ENCODE assay signal across 9 cellular contexts in genomic region chr20:53736122-53736756, GRCh38.
DNase-seq lines count a peak whose midpoint lies in the region; ATAC-seq, FAIRE-seq and TF ChIP-seq lines count a peak whose summit lies in the region.
"Had no signal": no experiment of that assay in that cellular context is flagged by ENCODE, and none has a peak within 500 bp of the region (broad histone marks: within the 10 kb centered on the region; RNA-seq: fewer than 3 reads in every experiment).

No MANE protein-coding gene starts in this region.

- H3K27me3 ChIP-seq in HUES6 (ENCODE audit: control insufficient read depth, insufficient read depth, low read length) (no peaks in the 10 kb centered on the region), HepG2 (ENCODE audit: control insufficient read depth in 1 of 2, insufficient read depth in 2 of 2, low read length in 2 of 2) (no peaks in the 10 kb centered on the region; a peak in 1 of 5 replicates)

- no peak for TF ChIP-seq POLR2A in HepG2 (IDR thresholded peaks at IDR 0.05; ENCODE audit: insufficient read depth in 1 of 2, low read depth in 2 of 2, low read length in 2 of 2)

- intact Hi-C loops in HepG2 (cut with micrococcal nuclease; ENCODE audit: unreplicated experiment), result loop anchor here (5.0 kb wide), 3 partner anchors 51 to 181 kb away; no protein-coding TSS in a partner anchor

- H3K36me3 ChIP-seq in HUES6 (ENCODE audit: control insufficient read depth, insufficient read depth, low read length), result no peaks in the 10 kb centered on the region
- no peaks in the 10 kb centered on the region for H3K36me3 ChIP-seq in HepG2 (replicated peaks in 1 of 2; ENCODE audit: control insufficient read depth in 1 of 2, insufficient read depth in 2 of 2, low read length in 2 of 2)

- H3K4me1 ChIP-seq in HUES6 (ENCODE audit: control insufficient read depth, insufficient read depth, low read length) (peaks cover 61% of the 10 kb centered on the region), HepG2 (ENCODE audit: insufficient read depth, low read length) (peaks cover 76% of the 10 kb centered on the region)

- H3K36me3 Mint-ChIP-seq in activated T-helper 17 cell treated with anti-CD3 and anti-CD28 coated beads, Interleukin-2, amount 50 U/mL, for 72 hours (ENCODE audit: low read depth), result no peaks in the 10 kb centered on the region

- peak overlapping the region; percentile 56 for H3K4me3 Mint-ChIP-seq in activated T-helper 17 cell treated with anti-CD3 and anti-CD28 coated beads, Interleukin-2, amount 50 U/mL, for 72 hours

- TF ChIP-seq RAD21 in HepG2 (CRISPR knock-in tag; IDR thresholded peaks at IDR 0.05), result no peak

- H3K4me3 ChIP-seq in HUES6 (ENCODE audit: low read depth, low read length) (no peak overlapping the region), HepG2 (replicated peaks in 1 of 3; ENCODE audit: insufficient read depth in 1 of 3, low read depth in 2 of 3, low read length in 3 of 3) (no peak overlapping the region; a peak in 1 of 6 replicates)

- CTCF ChIA-PET in HepG2 (lab: Yijun Ruan, JAX; ENCODE audit: low intra/inter-chr PET ratio, low total read pairs), result no interaction called here

- H3K79me2 ChIP-seq in HepG2 (ENCODE audit: insufficient read depth, low read length), result no peaks in the 10 kb centered on the region

- TF ChIP-seq CTCF in 22Rv1 (IDR thresholded peaks at IDR 0.05) (no peak), HepG2 (CRISPR knock-in tag; IDR thresholded peaks at IDR 0.05) (no peak)

- POLR2A ChIA-PET in HepG2 (lab: Yijun Ruan, JAX), result interaction anchor here (0.9 to 6.4 kb wide), 13 partner anchors 24 to 180 kb away, joined by 3 to 51 read pairs (median 7); partner anchors contain the start of gene ZNF217

- H3K27ac Mint-ChIP-seq in activated T-helper 17 cell treated with anti-CD3 and anti-CD28 coated beads, Interleukin-2, amount 50 U/mL, for 72 hours, result peak overlapping the region; percentile 69

- ATAC-seq in activated T-helper 17 cell treated with anti-CD3 and anti-CD28 coated beads, Interleukin-2, amount 50 U/mL, for 72 hours (replicated peaks), result no peak
- ATAC-seq in HepG2, result no peak

- DNase-seq in HepG2 (ENCODE audit: low spot score), result peak; percentile 55
- DNase-seq in NK-92 (lab: John Stamatoyannopoulos, UW; ENCODE audit: unreplicated experiment), result no peak
- no peak for DNase-seq in NCI-H69 (lab: John Stamatoyannopoulos, UW)
- DNase-seq in COR-L47 (lab: John Stamatoyannopoulos, UW), result no peak
- DNase-seq in NCI-H345 (lab: John Stamatoyannopoulos, UW), result no peak

- H3K9ac ChIP-seq in HUES6 (ENCODE audit: low read length) (peak overlapping the region; percentile 47), HepG2 (ENCODE audit: insufficient read depth, low read depth, low read length) (peak overlapping the region; percentile 70)

- H3K4me2 ChIP-seq in HepG2 (ENCODE audit: low read depth, low read length), result peak overlapping the region; percentile 92

- no TSS peak for BruUV-seq in HepG2 (replicated peaks; lab: Mats Ljungman, UMichigan)

- peaks cover 21% of the 10 kb centered on the region for H3K4me1 Mint-ChIP-seq in activated T-helper 17 cell treated with anti-CD3 and anti-CD28 coated beads, Interleukin-2, amount 50 U/mL, for 72 hours

- H3K9me3 Mint-ChIP-seq in activated T-helper 17 cell treated with anti-CD3 and anti-CD28 coated beads, Interleukin-2, amount 50 U/mL, for 72 hours, result no peaks in the 10 kb centered on the region

- H4K20me1 ChIP-seq in HepG2 (ENCODE audit: insufficient read depth, low read length), result no peaks in the 10 kb centered on the region

- WGBS in HepG2 (ENCODE audit: low lambda C conversion rate), result 36% methylated on average over 7 of the region's 7 CpGs

- H3K27ac ChIP-seq in 22Rv1 (peak overlapping the region; percentile 10; the same call in 1 of the 2 replicates), HUES6 (ENCODE audit: low read depth, low read length) (peak overlapping the region; percentile 79), HepG2 (ENCODE audit: extremely low read length, insufficient read depth, low read length) (no peak overlapping the region)

- in situ Hi-C loops in HepG2 (cut with HindIII; ENCODE audit: extremely low pct_ligation_motif_present, low pct_unique_long_range_greater_than_20kb), result no loop called here

- H2AFZ ChIP-seq in HepG2 (ENCODE audit: low read length), result peak overlapping the region; percentile 49

- no peak for FAIRE-seq in HepG2 (lab: Jason Lieb, UNC)
- FAIRE-seq: islet of Langerhans had no signal

- H3K27me3 Mint-ChIP-seq in activated T-helper 17 cell treated with anti-CD3 and anti-CD28 coated beads, Interleukin-2, amount 50 U/mL, for 72 hours, result no peaks in the 10 kb centered on the region

- H3K9me3 ChIP-seq in HUES6 (ENCODE audit: control insufficient read depth, insufficient read depth, low read depth, low read length), result no peaks in the 10 kb centered on the region
- no peaks in the 10 kb centered on the region for H3K9me3 ChIP-seq in HepG2 (ENCODE audit: low read length)

- TF ChIP-seq EP300 in HepG2 (IDR thresholded peaks at IDR 0.05; ENCODE audit: low read depth in 2 of 2, low read length in 2 of 2) (no peak), HepG2 (CRISPR knock-in tag; IDR thresholded peaks at IDR 0.05; ENCODE audit: borderline replicate concordance) (no peak)

TF ChIP-seq in HepG2, 621 proteins besides CTCF, POLR2A, EP300 and RAD21 (continues in another document):
- TF ChIP-seq CEBPG (CRISPR knock-in tag; IDR thresholded peaks at IDR 0.05), result peak; percentile 14; the same call in 1 of the 2 replicates
- TF ChIP-seq ZNF883 (CRISPR knock-in tag; IDR thresholded peaks at IDR 0.05; ENCODE audit: not compliant biosample characterization), result no peak
- TF ChIP-seq TAF15 (IDR thresholded peaks at IDR 0.05; ENCODE audit: low read depth, low read length, poor library complexity, severe bottlenecking), result no peak
- TF ChIP-seq, protein P1, sequence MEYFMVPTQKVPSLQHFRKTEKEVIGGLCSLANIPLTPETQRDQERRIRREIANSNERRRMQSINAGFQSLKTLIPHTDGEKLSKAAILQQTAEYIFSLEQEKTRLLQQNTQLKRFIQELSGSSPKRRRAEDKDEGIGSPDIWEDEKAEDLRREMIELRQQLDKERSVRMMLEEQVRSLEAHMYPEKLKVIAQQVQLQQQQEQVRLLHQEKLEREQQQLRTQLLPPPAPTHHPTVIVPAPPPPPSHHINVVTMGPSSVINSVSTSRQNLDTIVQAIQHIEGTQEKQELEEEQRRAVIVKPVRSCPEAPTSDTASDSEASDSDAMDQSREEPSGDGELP (IDR thresholded peaks at IDR 0.05; ENCODE audit: borderline replicate concordance, low read depth), result 0 out of 2 replicates have a peak, but pooled peaks have one; percentile 28
- no peak for TF ChIP-seq ZSCAN25 (CRISPR knock-in tag; IDR thresholded peaks at IDR 0.05)
- TF ChIP-seq ZNF205 (CRISPR knock-in tag; IDR thresholded peaks at IDR 0.05), result peak; percentile 17; the same call in 1 of the 2 replicates
- TF ChIP-seq, protein P2, sequence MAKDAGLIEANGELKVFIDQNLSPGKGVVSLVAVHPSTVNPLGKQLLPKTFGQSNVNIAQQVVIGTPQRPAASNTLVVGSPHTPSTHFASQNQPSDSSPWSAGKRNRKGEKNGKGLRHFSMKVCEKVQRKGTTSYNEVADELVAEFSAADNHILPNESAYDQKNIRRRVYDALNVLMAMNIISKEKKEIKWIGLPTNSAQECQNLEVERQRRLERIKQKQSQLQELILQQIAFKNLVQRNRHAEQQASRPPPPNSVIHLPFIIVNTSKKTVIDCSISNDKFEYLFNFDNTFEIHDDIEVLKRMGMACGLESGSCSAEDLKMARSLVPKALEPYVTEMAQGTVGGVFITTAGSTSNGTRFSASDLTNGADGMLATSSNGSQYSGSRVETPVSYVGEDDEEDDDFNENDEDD (CRISPR knock-in tag; IDR thresholded peaks at IDR 0.05; ENCODE audit: borderline replicate concordance), result no peak
- no peak for TF ChIP-seq DPF2 (CRISPR knock-in tag; IDR thresholded peaks at IDR 0.05; ENCODE audit: borderline replicate concordance, low read depth)
- 0 out of 2 replicates have a peak, but pooled peaks have one; percentile 7 for TF ChIP-seq BCL6 (CRISPR knock-in tag; IDR thresholded peaks at IDR 0.05)
- TF ChIP-seq PRMT3 (CRISPR knock-in tag; IDR thresholded peaks at IDR 0.05; ENCODE audit: borderline replicate concordance, low read depth), result no peak
- TF ChIP-seq ZNF20 (CRISPR knock-in tag; IDR thresholded peaks at IDR 0.05), result no peak
- TF ChIP-seq NCOA2 (CRISPR knock-in tag; IDR thresholded peaks at IDR 0.05), result 0 out of 2 replicates have a peak, but pooled peaks have one; percentile 4
- no peak for TF ChIP-seq POLR2AphosphoS5 (IDR thresholded peaks at IDR 0.05; ENCODE audit: low read depth, low read length)
- no peak for TF ChIP-seq SPEN (CRISPR knock-in tag; IDR thresholded peaks at IDR 0.05; ENCODE audit: low read depth)
- TF ChIP-seq, protein P3, sequence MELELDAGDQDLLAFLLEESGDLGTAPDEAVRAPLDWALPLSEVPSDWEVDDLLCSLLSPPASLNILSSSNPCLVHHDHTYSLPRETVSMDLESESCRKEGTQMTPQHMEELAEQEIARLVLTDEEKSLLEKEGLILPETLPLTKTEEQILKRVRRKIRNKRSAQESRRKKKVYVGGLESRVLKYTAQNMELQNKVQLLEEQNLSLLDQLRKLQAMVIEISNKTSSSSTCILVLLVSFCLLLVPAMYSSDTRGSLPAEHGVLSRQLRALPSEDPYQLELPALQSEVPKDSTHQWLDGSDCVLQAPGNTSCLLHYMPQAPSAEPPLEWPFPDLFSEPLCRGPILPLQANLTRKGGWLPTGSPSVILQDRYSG (CRISPR knock-in tag; IDR thresholded peaks at IDR 0.05), result 0 out of 2 replicates have a peak, but pooled peaks have one; percentile 34
- no peak for TF ChIP-seq ZNF556 (CRISPR knock-in tag; IDR thresholded peaks at IDR 0.05; ENCODE audit: borderline replicate concordance)
- TF ChIP-seq, protein P4, sequence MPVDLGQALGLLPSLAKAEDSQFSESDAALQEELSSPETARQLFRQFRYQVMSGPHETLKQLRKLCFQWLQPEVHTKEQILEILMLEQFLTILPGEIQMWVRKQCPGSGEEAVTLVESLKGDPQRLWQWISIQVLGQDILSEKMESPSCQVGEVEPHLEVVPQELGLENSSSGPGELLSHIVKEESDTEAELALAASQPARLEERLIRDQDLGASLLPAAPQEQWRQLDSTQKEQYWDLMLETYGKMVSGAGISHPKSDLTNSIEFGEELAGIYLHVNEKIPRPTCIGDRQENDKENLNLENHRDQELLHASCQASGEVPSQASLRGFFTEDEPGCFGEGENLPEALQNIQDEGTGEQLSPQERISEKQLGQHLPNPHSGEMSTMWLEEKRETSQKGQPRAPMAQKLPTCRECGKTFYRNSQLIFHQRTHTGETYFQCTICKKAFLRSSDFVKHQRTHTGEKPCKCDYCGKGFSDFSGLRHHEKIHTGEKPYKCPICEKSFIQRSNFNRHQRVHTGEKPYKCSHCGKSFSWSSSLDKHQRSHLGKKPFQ (CRISPR knock-in tag; IDR thresholded peaks at IDR 0.05; ENCODE audit: insufficient replicate concordance), result no peak
- TF ChIP-seq MLLT10 (CRISPR knock-in tag; IDR thresholded peaks at IDR 0.05), result no peak
- no peak for TF ChIP-seq ZNF790 (CRISPR knock-in tag; IDR thresholded peaks at IDR 0.05; ENCODE audit: borderline replicate concordance)
